8 cellular contexts compared by ENCODE assay signal in genomic region chrX:72273718-72274117, GRCh38. TPM values are rescaled to one million over a fixed set of nuclear protein-coding genes. Genes with fewer than 3 reads are reported as not detected.
A peak's percentile ranks its signal among the peaks of the same experiment; 100 is the strongest.
DNase-seq lines count a peak whose midpoint lies in the region; ATAC-seq and TF ChIP-seq lines count a peak whose summit lies in the region.
"Had no signal": no experiment of that assay in that cellular context is flagged by ENCODE, and none has a peak within 500 bp of the region (broad histone marks: within the 10 kb centered on the region; RNA-seq: fewer than 3 reads in every experiment).

No MANE protein-coding gene starts in this region.

- H3K36me3 Mint-ChIP-seq in activated naive CD8-positive, alpha-beta T cell treated with anti-CD3 and anti-CD28 coated beads for 36 hours = peaks cover 61% of the 10 kb centered on the region
- H3K36me3 Mint-ChIP-seq in natural killer cell treated with Interleukin-12 subunit alpha and Interleukin-12 subunit beta and Interleukin-15 and Interleukin-18, amount 100 ng/mL, for 72 hours = peaks cover 45% of the 10 kb centered on the region

- ATAC-seq in natural killer cell treated with Interleukin-12 subunit alpha and Interleukin-12 subunit beta and Interleukin-15 and Interleukin-18, amount 100 ng/mL, for 72 hours = no peak
- ATAC-seq in HG03045 (IDR thresholded peaks at IDR 0.05; ENCODE audit: unreplicated experiment) = no peak

- H3K27me3 ChIP-seq in MG63 = no peaks in the 10 kb centered on the region

- H3K4me1 Mint-ChIP-seq in activated naive CD8-positive, alpha-beta T cell treated with anti-CD3 and anti-CD28 coated beads for 36 hours = peaks cover 37% of the 10 kb centered on the region
- peaks cover 39 to 47% of the 10 kb centered on the region in 2 donors for H3K4me1 Mint-ChIP-seq in natural killer cell treated with Interleukin-12 subunit alpha and Interleukin-12 subunit beta and Interleukin-15 and Interleukin-18, amount 100 ng/mL, for 72 hours (ENCODE audit: low read depth in 2 of 2)

- H3K4me3 Mint-ChIP-seq in activated naive CD8-positive, alpha-beta T cell treated with anti-CD3 and anti-CD28 coated beads for 36 hours = peak overlapping the region; percentile 90
- H3K4me3 Mint-ChIP-seq in natural killer cell treated with Interleukin-12 subunit alpha and Interleukin-12 subunit beta and Interleukin-15 and Interleukin-18, amount 100 ng/mL, for 72 hours = peak overlapping the region; percentile 87

- no peak for DNase-seq in GM12865 (ENCODE audit: low read depth)
- DNase-seq in MG63 = no peak
- DNase-seq in activated naive CD8-positive, alpha-beta T cell treated with anti-CD3 and anti-CD28 coated beads for 36 hours = no peak
- DNase-seq in natural killer cell treated with Interleukin-12 subunit alpha and Interleukin-12 subunit beta and Interleukin-15 and Interleukin-18, amount 100 ng/mL, for 72 hours (ENCODE audit: low spot score) = no peak
- DNase-seq in activated CD4-positive, CD25-positive, alpha-beta regulatory T cell (lab: John Stamatoyannopoulos, UW) = no peak
- DNase-seq in NCI-H2029 treated with DMSO at 0.1 percent for 48 hours (lab: John Stamatoyannopoulos, UW) = no peak
- DNase-seq: GOT3 had no signal

- H3K36me3 ChIP-seq in MG63 = peaks cover 75% of the 10 kb centered on the region

- no peak for TF ChIP-seq CTCF in GM12865 (IDR thresholded peaks at IDR 0.05; ENCODE audit: insufficient read depth, low read depth, low read length, missing control alignments)

- H3K4me3 ChIP-seq in GM12865 (ENCODE audit: low read depth, low read length) (peak overlapping the region; percentile 90; the same call in 1 of the 2 replicates), MG63 (peak overlapping the region; percentile 80)

- no peaks in the 10 kb centered on the region for H3K27me3 Mint-ChIP-seq in activated naive CD8-positive, alpha-beta T cell treated with anti-CD3 and anti-CD28 coated beads for 36 hours
- peaks cover 0 to under 1% of the 10 kb centered on the region in 2 donors for H3K27me3 Mint-ChIP-seq in natural killer cell treated with Interleukin-12 subunit alpha and Interleukin-12 subunit beta and Interleukin-15 and Interleukin-18, amount 100 ng/mL, for 72 hours

- H3K9me3 ChIP-seq in MG63 = no peaks in the 10 kb centered on the region

- H3K9me3 Mint-ChIP-seq in activated naive CD8-positive, alpha-beta T cell treated with anti-CD3 and anti-CD28 coated beads for 36 hours = peaks cover 1% of the 10 kb centered on the region
- no peaks in the 10 kb centered on the region for H3K9me3 Mint-ChIP-seq in natural killer cell treated with Interleukin-12 subunit alpha and Interleukin-12 subunit beta and Interleukin-15 and Interleukin-18, amount 100 ng/mL, for 72 hours

- peak overlapping the region; percentile 92 for H3K27ac Mint-ChIP-seq in activated naive CD8-positive, alpha-beta T cell treated with anti-CD3 and anti-CD28 coated beads for 36 hours
- H3K27ac Mint-ChIP-seq in natural killer cell treated with Interleukin-12 subunit alpha and Interleukin-12 subunit beta and Interleukin-15 and Interleukin-18, amount 100 ng/mL, for 72 hours = peak overlapping the region; percentile 85 to 92

RNA-seq across cellular contexts. Expression of gene RPS4X, which starts 3.3 kb away (rescaled TPM):
- 967 and 1,437 TPM in 2 replicates for total RNA-seq in MG63 (2014; rRNA removed; shearing (Covaris generic); ENCODE audit: low replicate concordance)
- 1,000 to 10,000 TPM; 1,252 to 1,255 TPM for total RNA-seq in activated naive CD8-positive, alpha-beta T cell treated with anti-CD3 and anti-CD28 coated beads for 36 hours
- 100 to 1,000 TPM; 525 to 918 TPM for total RNA-seq in natural killer cell treated with Interleukin-12 subunit alpha and Interleukin-12 subunit beta and Interleukin-15 and Interleukin-18, amount 100 ng/mL, for 72 hours

RNA-seq across cellular contexts. Expression of gene CITED1, which starts 32.0 kb away (rescaled TPM):
- 1.0 TPM in 1 of 2 replicates, not detected in the other for total RNA-seq in MG63 (2014; rRNA removed; shearing (Covaris generic); ENCODE audit: low replicate concordance)
- not detected for total RNA-seq in activated naive CD8-positive, alpha-beta T cell treated with anti-CD3 and anti-CD28 coated beads for 36 hours
- total RNA-seq in natural killer cell treated with Interleukin-12 subunit alpha and Interleukin-12 subunit beta and Interleukin-15 and Interleukin-18, amount 100 ng/mL, for 72 hours = under 1 TPM in 1 of 2 donors, not detected in 1; 0.38 TPM

RNA-seq across cellular contexts. Expression of gene ERCC6L, which starts 34.9 kb away (rescaled TPM):
- 4.3 and 6.2 TPM in 2 replicates for total RNA-seq in MG63 (2014; rRNA removed; shearing (Covaris generic); ENCODE audit: low replicate concordance)
- 10 to 100 TPM; 13.1 to 13.7 TPM for total RNA-seq in activated naive CD8-positive, alpha-beta T cell treated with anti-CD3 and anti-CD28 coated beads for 36 hours
- total RNA-seq in natural killer cell treated with Interleukin-12 subunit alpha and Interleukin-12 subunit beta and Interleukin-15 and Interleukin-18, amount 100 ng/mL, for 72 hours = 10 to 100 TPM in 1 of 2 donors, 1 to 10 TPM in 1; 6.1 to 10.8 TPM
